ENCODE assay signal across 8 cellular contexts in genomic region chr10:26556756-26557640, GRCh38.
A peak's percentile ranks its signal among the peaks of the same experiment; 100 is the strongest.
DNase-seq lines count a peak whose midpoint lies in the region; ATAC-seq, FAIRE-seq and TF ChIP-seq lines count a peak whose summit lies in the region.

No MANE protein-coding gene starts in this region.

- FAIRE-seq in GM19239 (lab: Jason Lieb, UNC): peak; percentile 88

- no peak overlapping the region for H2AFZ ChIP-seq in fibroblast of lung (ENCODE audit: low read length)

- H3K9me3 ChIP-seq in fibroblast of lung (ENCODE audit: control insufficient read depth, insufficient read depth, low read depth, low read length): no peaks in the 10 kb centered on the region

- H3K4me3 ChIP-seq in fibroblast of lung (replicated peaks in 1 of 4; ENCODE audit: control extremely low read depth in 1 of 4, insufficient read depth in 1 of 4, low read depth in 3 of 4, low read length in 4 of 4): no peak overlapping the region

- no peaks in the 10 kb centered on the region for H3K9me3 Mint-ChIP-seq in nephron progenitor cell

- H3K27ac ChIP-seq in C4-2B (no peak overlapping the region), fibroblast of lung (ENCODE audit: insufficient read depth, low read length) (no peak overlapping the region)

- H3K36me3 Mint-ChIP-seq in nephron progenitor cell (ENCODE audit: low read depth): no peaks in the 10 kb centered on the region

- H3K4me1 ChIP-seq in fibroblast of lung (ENCODE audit: control insufficient read depth, extremely low read depth, insufficient read depth, low read length): no peaks in the 10 kb centered on the region

- TF ChIP-seq CTCF in C4-2B (conservative IDR thresholded peaks at IDR 0.05) (peak; percentile 94), fibroblast of lung (conservative IDR thresholded peaks at IDR 0.05 in 1 of 2, IDR thresholded peaks at IDR 0.05 in 1 of 2; ENCODE audit: low read depth in 1 of 2, low read length in 2 of 2) (peak; percentile 73 to 95), nephron progenitor cell (IDR thresholded peaks at IDR 0.05) (peak; percentile 94)

- H4K20me1 ChIP-seq in fibroblast of lung (ENCODE audit: control insufficient read depth, extremely low read depth, insufficient read depth, low read length): no peaks in the 10 kb centered on the region

- H3K79me2 ChIP-seq in fibroblast of lung (ENCODE audit: control insufficient read depth, insufficient read depth, low read length): no peaks in the 10 kb centered on the region

- H3K27me3 ChIP-seq in fibroblast of lung (ENCODE audit: control insufficient read depth, insufficient read depth, low read length): no peaks in the 10 kb centered on the region

- no peak for ATAC-seq in HG03442 (IDR thresholded peaks at IDR 0.05; ENCODE audit: unreplicated experiment)
- no peak for ATAC-seq in HG03159 (IDR thresholded peaks at IDR 0.05; ENCODE audit: unreplicated experiment)

- no peak overlapping the region for H3K4me3 Mint-ChIP-seq in nephron progenitor cell

- H3K4me1 Mint-ChIP-seq in nephron progenitor cell: no peaks in the 10 kb centered on the region

- no peaks in the 10 kb centered on the region for H3K36me3 ChIP-seq in fibroblast of lung (ENCODE audit: control insufficient read depth, insufficient read depth, low read length)

- DNase-seq in GM19239 (ENCODE audit: insufficient read length, low spot score) (peak; percentile 34), NCI-H2081 treated with DMSO at 0.1 percent for 48 hours (lab: John Stamatoyannopoulos, UW) (peak; percentile 3), fibroblast of lung (ENCODE audit: low read depth in 2 of 2) (peak; percentile 25 to 48), nephron progenitor cell (peak; percentile 21)
- DNase-seq in activated CD4-positive, alpha-beta T cell treated with anti-CD3 and anti-CD28 coated beads for 48 hours: peak; percentile 15

- peaks cover 21% of the 10 kb centered on the region for H3K27me3 Mint-ChIP-seq in nephron progenitor cell (ENCODE audit: low read depth, poor library complexity)

- no peak overlapping the region for H3K27ac Mint-ChIP-seq in nephron progenitor cell

- no peak overlapping the region for H3K9ac ChIP-seq in fibroblast of lung (ENCODE audit: insufficient read depth, low read length)

- H3K4me2 ChIP-seq in fibroblast of lung (ENCODE audit: extremely low read depth, insufficient read depth, low read length): no peak overlapping the region
